8 cellular contexts compared by ENCODE assay signal in genomic region chr19:52171321-52172169, GRCh38. TPM values are rescaled to one million over a fixed set of nuclear protein-coding genes. Genes with fewer than 3 reads are reported as not detected.
DNase-seq lines count a peak whose midpoint lies in the region; ATAC-seq and TF ChIP-seq lines count a peak whose summit lies in the region.

Gene ZNF836 (minus strand): TSS chr19:52171621. CDS start chr19:52168072, 3,549 bp downstream.

- H3K27me3 ChIP-seq in dorsolateral prefrontal cortex, result no peaks in the 10 kb centered on the region

- intact Hi-C loops in dorsolateral prefrontal cortex (cut with DNase I), result loop anchor here in 1 of 2 donors (1.0 kb wide), 1 partner anchor 17 kb away; no protein-coding TSS in a partner anchor
- intact Hi-C loops in lower leg skin (cut with DNase I; ENCODE audit: low total_unique reads), result no loop called here

- peak; percentile 63 for ATAC-seq in HG03196 (IDR thresholded peaks at IDR 0.05; ENCODE audit: unreplicated experiment)

- TF ChIP-seq POLR2A in lower leg skin (IDR thresholded peaks at IDR 0.05), result no peak

- peak within 1 kb of the TSS in 56 of 59 donors; percentile 0 to 91 (median 74) for H3K27ac ChIP-seq in dorsolateral prefrontal cortex

- DNase-seq in GM13976 (ENCODE audit: low spot score) (peak; percentile 93), NCI-H774 (lab: John Stamatoyannopoulos, UW) (peak; percentile 77), dorsolateral prefrontal cortex (peak; percentile 66 to 90 (median 76)), lower leg skin (ENCODE audit: low spot score in 2 of 2) (peak; percentile 89 to 99), amniotic stem cell (lab: John Stamatoyannopoulos, UW) (no peak)
- peak; percentile 90 to 91 for DNase-seq in activated CD4-positive, alpha-beta T cell treated with anti-CD3 and anti-CD28 coated beads, Interleukin-2, amount 50 U/mL, for 4 hours
- DNase-seq in stimulated activated CD4-positive, alpha-beta T cell treated with anti-CD3 and anti-CD28 coated beads, Interleukin-4, amount 100 ng/mL, for 24 hours, result peak; percentile 91

- in situ Hi-C loops in GM13976 (cut with MboI; ENCODE audit: low sequenced_read_pairs, unreplicated experiment), result no loop called here

- peak within 1 kb of the TSS; percentile 67 to 99 (median 92) for H3K4me3 ChIP-seq in dorsolateral prefrontal cortex
- peak within 1 kb of the TSS; percentile 85 for H3K4me3 ChIP-seq in lower leg skin (ENCODE audit: low read depth, poor library complexity, severe bottlenecking)

- WGBS in lower leg skin, 2 donors, result 3 to 4% methylated on average over 37 of the region's 37 CpGs

- TF ChIP-seq CTCF in GM13976 (IDR thresholded peaks at IDR 0.05; ENCODE audit: borderline replicate concordance, control extremely low read depth, extremely low read depth, insufficient read depth, missing control alignments) (no peak), dorsolateral prefrontal cortex (IDR thresholded peaks at IDR 0.05 in 54 of 56, conservative IDR thresholded peaks at IDR 0.05 in 2 of 56; ENCODE audit: low read depth in 1 of 56, partially characterized antibody in 56 of 56) (no peak), lower leg skin (IDR thresholded peaks at IDR 0.05) (no peak)

RNA-seq across cellular contexts. Expression of gene ZNF836, which starts in this region (rescaled TPM):
- total RNA-seq in dorsolateral prefrontal cortex (10 to 100 TPM; 10.9 to 29.4 (median 18.2) TPM), lower leg skin (10 to 100 TPM; 15.3 to 35.3 (median 24.7) TPM)
